In the genomic region with DNA sequence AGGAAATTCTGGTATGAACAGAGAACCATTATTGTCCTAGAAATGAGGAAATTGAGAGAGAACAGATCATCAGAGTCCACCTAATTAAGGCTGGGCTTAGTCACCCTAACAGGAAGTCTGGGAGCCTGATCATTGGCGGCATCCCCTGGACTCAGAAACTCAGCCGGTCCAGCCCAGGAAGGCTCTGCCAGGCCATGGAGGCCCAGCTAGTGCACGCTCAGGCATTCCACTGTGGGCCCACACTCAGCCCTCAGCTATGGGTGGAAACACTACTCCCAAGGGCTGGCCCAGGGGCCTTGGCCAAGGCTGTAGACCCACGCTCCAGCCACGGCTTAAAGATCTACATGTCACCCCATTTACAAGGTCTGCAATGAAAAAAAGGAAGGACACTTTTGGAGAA, we compare ENCODE assay signal across 13 cellular contexts.
DNase-seq lines count a peak whose midpoint lies in the region; TF ChIP-seq lines count a peak whose summit lies in the region.
"Had no signal": no experiment of that assay in that cellular context is flagged by ENCODE, and none has a peak within 500 bp of the region (broad histone marks: within the 10 kb centered on the region; RNA-seq: fewer than 3 reads in every experiment).

No MANE protein-coding gene starts in this region.

- in situ Hi-C loops in HAP-1 (cut with MboI; ENCODE audit: low sequenced_read_pairs): no loop called here

- no peak overlapping the region for H3K27ac Mint-ChIP-seq in osteocyte (ENCODE audit: unreplicated experiment)
- H3K27ac Mint-ChIP-seq: activated naive CD4-positive, alpha-beta T cell treated with anti-CD3 and anti-CD28 coated beads, Interleukin-2, amount 50 U/mL, for 72 hours; T-cell had no signal

- H3K27me3 ChIP-seq in HAP-1 (ENCODE audit: low read depth): no peaks in the 10 kb centered on the region
- H3K27me3 ChIP-seq: tibial nerve had no signal

- no peaks in the 10 kb centered on the region for H3K27me3 Mint-ChIP-seq in osteocyte (ENCODE audit: unreplicated experiment)

- TF ChIP-seq CTCF in choroid plexus epithelial cell (conservative IDR thresholded peaks at IDR 0.05; ENCODE audit: low read depth, low read length): no peak
- TF ChIP-seq CTCF in osteocyte (IDR thresholded peaks at IDR 0.05): no peak

- H3K9me3 Mint-ChIP-seq in osteocyte (ENCODE audit: unreplicated experiment): no peaks in the 10 kb centered on the region
- H3K9me3 Mint-ChIP-seq: activated naive CD4-positive, alpha-beta T cell treated with anti-CD3 and anti-CD28 coated beads, Interleukin-2, amount 50 U/mL, for 72 hours; T-cell had no signal

- DNase-seq in GM04503 (ENCODE audit: low read depth): peak; percentile 21
- DNase-seq in NOMO-1 (lab: John Stamatoyannopoulos, UW; ENCODE audit: unreplicated experiment in 2 of 2): peak; percentile 62 to 85
- DNase-seq in choroid plexus epithelial cell (ENCODE audit: low read depth): peak; percentile 14
- DNase-seq in osteocyte (ENCODE audit: extremely low spot score, unreplicated experiment): peak; percentile 80
- DNase-seq in T-helper 2 cell: no peak
- DNase-seq in LoVo (ENCODE audit: low spot score): no peak
- no peak for DNase-seq in HAP-1 (ENCODE audit: low spot score in 2 of 2)
- DNase-seq: activated CD8-positive, alpha-beta memory T cell treated with anti-CD3 and anti-CD28 coated beads for 24 hours; cortex of kidney; NCI-H2029; T-cell had no signal

- no peaks in the 10 kb centered on the region for H3K36me3 Mint-ChIP-seq in osteocyte (ENCODE audit: unreplicated experiment)
- H3K36me3 Mint-ChIP-seq: activated naive CD4-positive, alpha-beta T cell treated with anti-CD3 and anti-CD28 coated beads, Interleukin-2, amount 50 U/mL, for 72 hours; T-cell had no signal

- H3K4me1 ChIP-seq in HAP-1: peaks cover 17% of the 10 kb centered on the region

- no peak overlapping the region for H3K4me3 ChIP-seq in choroid plexus epithelial cell (ENCODE audit: low read depth, low read length)
- no peak overlapping the region for H3K4me3 ChIP-seq in HAP-1
- H3K4me3 ChIP-seq: tibial nerve had no signal

- no peaks in the 10 kb centered on the region for H3K4me1 Mint-ChIP-seq in osteocyte (ENCODE audit: unreplicated experiment)

- no peaks in the 10 kb centered on the region for H3K9me3 ChIP-seq in HAP-1
- H3K9me3 ChIP-seq: tibial nerve had no signal

- H3K4me3 Mint-ChIP-seq in osteocyte (ENCODE audit: unreplicated experiment): no peak overlapping the region
- H3K4me3 Mint-ChIP-seq: T-cell had no signal

- H3K36me3 ChIP-seq in HAP-1 (replicated peaks): no peaks in the 10 kb centered on the region
- H3K36me3 ChIP-seq: tibial nerve had no signal

Comparison
In these comparisons a context has a peak if more than half of its experiments do, and no peak if none do; other contexts are left out.
1. DNase-seq: peak in GM04503 (single experiment), NOMO-1 (2 of 2), choroid plexus epithelial cell (single experiment) and osteocyte (single experiment); none in T-helper 2 cell (0 of 5), LoVo (single experiment) and HAP-1 (0 of 2).